ENCODE assay signal across 8 cellular contexts in the genomic region with DNA sequence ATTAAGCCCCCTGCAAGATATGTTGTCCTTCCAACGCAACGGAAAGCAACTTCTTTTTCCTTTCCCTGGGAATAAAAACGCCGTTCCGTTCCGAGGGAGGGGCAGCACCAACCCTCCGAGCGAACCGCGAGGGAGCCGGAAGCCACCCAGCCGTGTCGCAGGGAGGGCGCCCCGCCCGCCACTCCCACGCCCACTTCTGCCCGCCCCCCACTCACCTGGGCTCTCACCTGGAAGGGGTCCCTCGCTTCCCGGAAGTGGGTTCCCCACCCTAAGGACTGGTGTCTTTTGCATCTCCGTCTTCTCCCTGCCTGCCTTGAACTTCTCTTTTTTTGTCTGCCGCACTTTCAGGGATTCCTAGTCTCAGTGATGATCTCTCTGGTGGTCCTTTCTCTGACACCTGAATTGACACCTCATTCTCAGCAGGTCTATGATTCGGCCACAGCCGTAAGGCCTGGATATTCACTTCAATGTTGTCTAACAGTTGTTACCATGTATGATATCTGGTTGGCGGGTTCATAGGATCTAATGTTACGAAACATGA. TPM values are rescaled to one million over a fixed set of nuclear protein-coding genes. Genes with fewer than 3 reads are reported as not detected.
A peak's percentile ranks its signal among the peaks of the same experiment; 100 is the strongest.
DNase-seq lines count a peak whose midpoint lies in the region; ATAC-seq and TF ChIP-seq lines count a peak whose summit lies in the region.

No MANE protein-coding gene starts in this region.

- H3K36me3 Mint-ChIP-seq in stimulated activated memory B cell treated with anti-CD40 and anti-IgM and Interleukin-4, amounts not matched to agents 10 μg/mL and 1 μg/mL and 100 μg/mL, for 72 hours: no peaks in the 10 kb centered on the region

- no peaks in the 10 kb centered on the region for H3K9me3 Mint-ChIP-seq in stimulated activated memory B cell treated with anti-CD40 and anti-IgM and Interleukin-4, amounts not matched to agents 10 μg/mL and 1 μg/mL and 100 μg/mL, for 72 hours

- H3K27me3 Mint-ChIP-seq in stimulated activated memory B cell treated with anti-CD40 and anti-IgM and Interleukin-4, amounts not matched to agents 10 μg/mL and 1 μg/mL and 100 μg/mL, for 72 hours: no peaks in the 10 kb centered on the region

- H3K4me3 ChIP-seq in coronary artery: peak overlapping the region; percentile 84
- peak overlapping the region; percentile 58 for H3K4me3 ChIP-seq in mononuclear cell (ENCODE audit: low read length)

- peaks cover 12% of the 10 kb centered on the region for H3K4me1 Mint-ChIP-seq in stimulated activated memory B cell treated with anti-CD40 and anti-IgM and Interleukin-4, amounts not matched to agents 10 μg/mL and 1 μg/mL and 100 μg/mL, for 72 hours

- peak overlapping the region; percentile 87 for H3K4me3 Mint-ChIP-seq in stimulated activated memory B cell treated with anti-CD40 and anti-IgM and Interleukin-4, amounts not matched to agents 10 μg/mL and 1 μg/mL and 100 μg/mL, for 72 hours

- H3K9me3 ChIP-seq in mononuclear cell (ENCODE audit: low read depth, low read length): no peaks in the 10 kb centered on the region

- DNase-seq in activated gamma-delta T cell treated with Interleukin-2 at 50 U/mL for 16 hours: peak; percentile 41
- DNase-seq in activated gamma-delta T cell (lab: John Stamatoyannopoulos, UW): no peak
- no peak for DNase-seq in coronary artery (ENCODE audit: low spot score)
- no peak for DNase-seq in GOT3 (lab: John Stamatoyannopoulos, UW)

- peak; percentile 19 for ATAC-seq in HG03565 (IDR thresholded peaks at IDR 0.05; ENCODE audit: unreplicated experiment)
- ATAC-seq in stimulated activated memory B cell treated with anti-CD40 and anti-IgM and Interleukin-4, amounts not matched to agents 10 μg/mL and 1 μg/mL and 100 μg/mL, for 72 hours: peak; percentile 54

- H3K27ac Mint-ChIP-seq in stimulated activated memory B cell treated with anti-CD40 and anti-IgM and Interleukin-4, amounts not matched to agents 10 μg/mL and 1 μg/mL and 100 μg/mL, for 72 hours: peak overlapping the region; percentile 96

- H3K27ac ChIP-seq in VCaP: peak overlapping the region; percentile 67
- H3K27ac ChIP-seq in coronary artery: peak overlapping the region; percentile 93 to 97

- H3K4me1 ChIP-seq in mononuclear cell (ENCODE audit: insufficient read depth, low read length): peaks cover 8% of the 10 kb centered on the region

- no peak for TF ChIP-seq CTCF in VCaP (conservative IDR thresholded peaks at IDR 0.05)
- TF ChIP-seq CTCF in coronary artery (IDR thresholded peaks at IDR 0.05): no peak

- no peaks in the 10 kb centered on the region for H3K27me3 ChIP-seq in mononuclear cell (ENCODE audit: insufficient read depth, low read length)

RNA-seq across cellular contexts. Expression of a gene that starts 25.3 kb away (rescaled TPM):
- total RNA-seq in mononuclear cell: 0.73 TPM
